Comparison of ENCODE assay signal across 27 cellular contexts in genomic region chr10:80681142-80681541, GRCh38.
"Had no signal": no experiment of that assay in that cellular context is flagged by ENCODE, and none has a peak within 500 bp of the region (broad histone marks: within the 10 kb centered on the region; RNA-seq: fewer than 3 reads in every experiment).

No MANE protein-coding gene starts in this region.

- H3K4me3 ChIP-seq: neural progenitor cell, ovary, psoas muscle, right lobe of liver, sigmoid colon, stomach, thoracic aorta, thyroid gland, tibial nerve, upper lobe of left lung, vagina had no signal

- H3K36me3 Mint-ChIP-seq: neural progenitor cell; stimulated activated effector memory CD8-positive, alpha-beta T cell treated with anti-CD3 and anti-CD28 coated beads, Interleukin-12 subunit alpha, Interleukin-12 subunit beta, amount 100 ng/mL, for 72 hours; stimulated activated naive B cell treated with anti-CD40 and anti-IgM and Interleukin-4, amounts not matched to agents 10 μg/mL and 1 μg/mL and 100 μg/mL, for 72 hours had no signal

- H3K4me1 ChIP-seq: neural progenitor cell, psoas muscle, right lobe of liver, sigmoid colon, stomach, thyroid gland, tibial nerve, upper lobe of left lung, vagina had no signal

- H3K27me3 Mint-ChIP-seq: progenitor cell of endocrine pancreas; stimulated activated naive CD8-positive, alpha-beta T cell treated with anti-CD3 and anti-CD28 coated beads, Interleukin-15, Interleukin-2, amounts not matched to agents 100 ng/mL and 50 ng/mL, for 24 hours had no signal

- H3K4me1 Mint-ChIP-seq: nephron; neural progenitor cell; stimulated activated effector memory CD8-positive, alpha-beta T cell treated with anti-CD3 and anti-CD28 coated beads, Interleukin-12 subunit alpha, Interleukin-12 subunit beta, amount 100 ng/mL, for 72 hours; stimulated activated naive B cell treated with anti-CD40 and anti-IgM and Interleukin-4, amounts not matched to agents 10 μg/mL and 1 μg/mL and 100 μg/mL, for 72 hours had no signal

- H3K36me3 ChIP-seq: neural progenitor cell, ovary, right lobe of liver, sigmoid colon, stomach, thoracic aorta, thyroid gland, tibial nerve, upper lobe of left lung, vagina had no signal

- H3K27ac ChIP-seq: neural progenitor cell, ovary, parathyroid adenoma, psoas muscle, right lobe of liver, sigmoid colon, stomach, thoracic aorta, thyroid gland, tibial nerve, upper lobe of left lung, vagina had no signal

- ATAC-seq: psoas muscle; right cardiac atrium; right lobe of liver; stimulated activated effector memory CD8-positive, alpha-beta T cell treated with anti-CD3 and anti-CD28 coated beads, Interleukin-12 subunit alpha, Interleukin-12 subunit beta, amount 100 ng/mL, for 72 hours; stimulated activated naive B cell treated with anti-CD40 and anti-IgM and Interleukin-4, amounts not matched to agents 10 μg/mL and 1 μg/mL and 100 μg/mL, for 72 hours had no signal

- DNase-seq: occipital lobe; ovary; posterior cingulate gyrus; psoas muscle; right cardiac atrium; right lobe of liver; sigmoid colon; small intestine; stimulated activated CD4-positive, alpha-beta T cell treated with anti-CD3 and anti-CD28 coated beads, Interleukin-15, amount 100 ng/mL, for 24 hours; stimulated activated CD4-positive, alpha-beta T cell treated with anti-CD3 and anti-CD28 coated beads, Interleukin-2, amount 100 ng/mL, for 24 hours; stimulated activated CD4-positive, alpha-beta T cell treated with anti-CD3 and anti-CD28 coated beads, Interleukin-2, amount 100 ng/mL, for 48 hours; stimulated activated CD4-positive, alpha-beta T cell treated with anti-CD3 and anti-CD28 coated beads, Interleukin-4, amount 100 ng/mL, for 24 hours; stimulated activated naive B cell treated with anti-CD40 and anti-IgM and Interleukin-4, amounts not matched to agents 10 μg/mL and 1 μg/mL and 100 μg/mL, for 72 hours; stimulated activated naive CD4-positive, alpha-beta T cell treated with Interleukin-2 at 50 U/mL for 16 hours; stomach; thyroid gland; trophoblast cell; upper lobe of left lung had no signal

- H3K4me2 ChIP-seq: neural progenitor cell had no signal

- H2AFZ ChIP-seq: neural progenitor cell, parathyroid adenoma had no signal

- H3K9me3 ChIP-seq: ovary, psoas muscle, right lobe of liver, stomach, thoracic aorta, thyroid gland, tibial nerve, upper lobe of left lung, vagina had no signal

- H3K27me3 ChIP-seq: neural progenitor cell, ovary, right lobe of liver, sigmoid colon, stomach, thyroid gland, tibial nerve, upper lobe of left lung, vagina had no signal

- H3K9me3 Mint-ChIP-seq: stimulated activated effector memory CD8-positive, alpha-beta T cell treated with anti-CD3 and anti-CD28 coated beads, Interleukin-12 subunit alpha, Interleukin-12 subunit beta, amount 100 ng/mL, for 72 hours; stimulated activated naive CD8-positive, alpha-beta T cell treated with anti-CD3 and anti-CD28 coated beads, Interleukin-15, Interleukin-2, amounts not matched to agents 100 ng/mL and 50 ng/mL, for 24 hours had no signal

- H3K9ac ChIP-seq: neural progenitor cell, parathyroid adenoma had no signal

- H3K4me3 Mint-ChIP-seq: nephron; neural progenitor cell; stimulated activated effector memory CD8-positive, alpha-beta T cell treated with anti-CD3 and anti-CD28 coated beads, Interleukin-12 subunit alpha, Interleukin-12 subunit beta, amount 100 ng/mL, for 72 hours; stimulated activated naive B cell treated with anti-CD40 and anti-IgM and Interleukin-4, amounts not matched to agents 10 μg/mL and 1 μg/mL and 100 μg/mL, for 72 hours; stimulated activated naive CD8-positive, alpha-beta T cell treated with anti-CD3 and anti-CD28 coated beads, Interleukin-15, Interleukin-2, amounts not matched to agents 100 ng/mL and 50 ng/mL, for 24 hours had no signal

- H3K27ac Mint-ChIP-seq: nephron; neural progenitor cell; progenitor cell of endocrine pancreas; stimulated activated effector memory CD8-positive, alpha-beta T cell treated with anti-CD3 and anti-CD28 coated beads, Interleukin-12 subunit alpha, Interleukin-12 subunit beta, amount 100 ng/mL, for 72 hours; stimulated activated naive B cell treated with anti-CD40 and anti-IgM and Interleukin-4, amounts not matched to agents 10 μg/mL and 1 μg/mL and 100 μg/mL, for 72 hours; stimulated activated naive CD8-positive, alpha-beta T cell treated with anti-CD3 and anti-CD28 coated beads, Interleukin-15, Interleukin-2, amounts not matched to agents 100 ng/mL and 50 ng/mL, for 24 hours had no signal
